8 cellular contexts compared by ENCODE assay signal in the genomic region with DNA sequence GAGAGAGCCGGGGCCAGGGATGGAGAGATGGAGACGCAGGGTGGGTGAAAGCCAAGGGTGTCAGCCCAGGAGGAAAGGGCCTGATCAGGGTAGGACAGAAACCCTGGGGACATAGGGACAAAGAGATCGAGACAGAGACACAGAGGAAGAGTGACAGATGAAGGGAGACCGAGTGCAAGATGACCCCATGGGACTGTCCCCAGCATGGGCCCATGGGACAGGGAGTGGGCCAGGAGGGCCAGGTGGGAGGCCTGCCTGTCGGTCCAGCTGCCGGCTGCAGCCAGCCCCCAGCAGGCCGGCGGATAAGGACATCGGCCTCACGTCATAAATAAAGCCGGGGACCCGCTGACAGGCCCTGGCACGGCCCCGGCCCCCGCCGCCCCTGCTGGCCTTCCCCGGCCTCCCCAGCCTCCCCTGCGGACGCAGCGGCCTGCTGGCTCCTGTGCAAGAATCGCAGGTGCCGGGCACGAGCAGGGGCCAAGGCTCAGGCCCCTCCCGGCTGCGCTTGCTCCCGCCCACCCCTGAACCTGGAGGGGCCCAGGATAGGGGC. TPM values are rescaled to one million over a fixed set of nuclear protein-coding genes. Genes with fewer than 3 reads are reported as not detected.
DNase-seq lines count a peak whose midpoint lies in the region; ATAC-seq and TF ChIP-seq lines count a peak whose summit lies in the region.

No MANE protein-coding gene starts in this region.

- H3K4me1 ChIP-seq in skeletal muscle satellite cell (ENCODE audit: control insufficient read depth, insufficient read depth, low read length) = peaks cover 10% of the 10 kb centered on the region

- ATAC-seq in GM18498 (IDR thresholded peaks at IDR 0.05; ENCODE audit: unreplicated experiment) (no peak), HG03354 (IDR thresholded peaks at IDR 0.05; ENCODE audit: poor library complexity, severe bottlenecking, unreplicated experiment) (no peak)

- H3K9ac ChIP-seq in skeletal muscle satellite cell (ENCODE audit: low read depth, low read length) = peak overlapping the region; percentile 10

- WGBS in lower leg skin, 2 donors = 41 to 55% methylated on average over 5 to 20 of the region's 26 CpGs

- TF ChIP-seq CTCF in GM13977 (IDR thresholded peaks at IDR 0.05; ENCODE audit: extremely low read depth, insufficient read depth, missing control alignments) (no peak), foreskin fibroblast (IDR thresholded peaks at IDR 0.05; ENCODE audit: low read depth, low read length) (no peak), lower leg skin (IDR thresholded peaks at IDR 0.05) (no peak)

- no peak for TF ChIP-seq POLR2A in lower leg skin (IDR thresholded peaks at IDR 0.05)

- H3K4me3 ChIP-seq in foreskin fibroblast (ENCODE audit: low read depth in 1 of 2, low read length in 2 of 2) = peak overlapping the region; percentile 35 to 38
- peak overlapping the region; percentile 60 for H3K4me3 ChIP-seq in skeletal muscle satellite cell (ENCODE audit: low read length)
- H3K4me3 ChIP-seq in lower leg skin (ENCODE audit: low read depth, poor library complexity, severe bottlenecking) = no peak overlapping the region

- H3K4me2 ChIP-seq in skeletal muscle satellite cell (ENCODE audit: low read length) = peak overlapping the region; percentile 79

- H3K36me3 ChIP-seq in skeletal muscle satellite cell (ENCODE audit: insufficient read depth, low read length) = no peaks in the 10 kb centered on the region

- intact Hi-C loops in lower leg skin (cut with DNase I; ENCODE audit: low total_unique reads) = loop anchor here (10.0 kb wide), 2 partner anchors 170 to 250 kb away; no protein-coding TSS in a partner anchor

- H3K9me3 ChIP-seq in skeletal muscle satellite cell (replicated peaks; ENCODE audit: low read length) = no peaks in the 10 kb centered on the region

- H3K27me3 ChIP-seq in skeletal muscle satellite cell (ENCODE audit: control insufficient read depth, insufficient read depth, low read length) = no peaks in the 10 kb centered on the region

- DNase-seq in GM13977 (ENCODE audit: low spot score) (peak; percentile 59), SHP77 (lab: John Stamatoyannopoulos, UW) (peak; percentile 37 to 58), foreskin fibroblast (no peak), lower leg skin (ENCODE audit: low spot score in 2 of 2) (no peak), NCI-H510A (lab: John Stamatoyannopoulos, UW) (no peak)

- in situ Hi-C loops in GM13977 (cut with MboI; ENCODE audit: low pct_unique_long_range_greater_than_20kb, low sequenced_read_pairs, unreplicated experiment) = no loop called here

RNA-seq across cellular contexts. Expression of gene REX1BD, which starts 6.3 kb away (rescaled TPM):
- 54.2 and 74.0 TPM in 2 replicates for total RNA-seq in skeletal muscle satellite cell (2012; rRNA removed)
- 100 to 1,000 TPM in 3 of 4 donors, 10 to 100 TPM in 1; 91.8 to 119 (median 107) TPM for total RNA-seq in lower leg skin

RNA-seq across cellular contexts. Expression of gene CRLF1, which starts 11.7 kb away (rescaled TPM):
- total RNA-seq in skeletal muscle satellite cell (2012; rRNA removed) = 21.6 and 36.8 TPM in 2 replicates
- 10 to 100 TPM; 27.7 to 90.8 (median 40.1) TPM for total RNA-seq in lower leg skin

RNA-seq across cellular contexts. Expression of gene TMEM59L, which starts 17.8 kb away (rescaled TPM):
- 0.87 and 1.0 TPM in 2 replicates for total RNA-seq in skeletal muscle satellite cell (2012; rRNA removed)
- under 1 TPM in 3 of 4 donors, not detected in 1; 0.46 to 0.63 (median 0.52) TPM for total RNA-seq in lower leg skin

RNA-seq across cellular contexts. Expression of gene UBA52, which starts 23.2 kb away (rescaled TPM):
- 695 and 1,141 TPM in 2 replicates for total RNA-seq in skeletal muscle satellite cell (2012; rRNA removed)
- 1,000 to 10,000 TPM in 1 of 4 donors, 100 to 1,000 TPM in 3; 625 to 1,001 (median 848) TPM for total RNA-seq in lower leg skin

RNA-seq across cellular contexts. Expression of gene KXD1, which starts 37.2 kb away (rescaled TPM):
- 142 and 164 TPM in 2 replicates for total RNA-seq in skeletal muscle satellite cell (2012; rRNA removed)
- 10 to 100 TPM; 61.9 to 98.5 (median 89.7) TPM for total RNA-seq in lower leg skin

Comparison
In these comparisons a context has a peak if more than half of its experiments do, and no peak if none do; other contexts are left out.
1. DNase-seq: peak in GM13977 (single experiment) and SHP77 (2 of 2); none in foreskin fibroblast (0 of 2), lower leg skin (0 of 2) and NCI-H510A (single experiment).